29 cellular contexts compared by ENCODE assay signal in genomic region chr11:100887659-100888058, GRCh38.
"Had no signal": no experiment of that assay in that cellular context is flagged by ENCODE, and none has a peak within 500 bp of the region (broad histone marks: within the 10 kb centered on the region; RNA-seq: fewer than 3 reads in every experiment).

No MANE protein-coding gene starts in this region.

- FAIRE-seq: colon, endothelial cell of umbilical vein, small intestine had no signal

- ATAC-seq: foreskin keratinocyte; gastroesophageal sphincter; heart right ventricle; left ventricle myocardium superior; lower lobe of right lung; natural killer cell; right lobe of liver; stimulated activated naive B cell treated with anti-CD40 and anti-IgM and Interleukin-4, amounts not matched to agents 10 μg/mL and 1 μg/mL and 100 μg/mL, for 72 hours; upper lobe of right lung had no signal

- H3K9me3 Mint-ChIP-seq: dendritic cell treated with granulocyte-macrophage colony-stimulating factor and Interleukin-4, amounts not matched to agents 40 ng/mL and 50 ng/mL, for 4 days; stimulated activated naive B cell treated with anti-CD40 and anti-IgM and Interleukin-4, amounts not matched to agents 10 μg/mL and 1 μg/mL and 100 μg/mL, for 72 hours; stimulated activated naive CD8-positive, alpha-beta T cell treated with anti-CD3 and anti-CD28 coated beads, Interleukin-15, Interleukin-2, amounts not matched to agents 100 ng/mL and 50 ng/mL, for 24 hours had no signal

- H3K4me1 ChIP-seq: esophagus muscularis mucosa, foreskin keratinocyte, gastroesophageal sphincter, lower lobe of right lung, right lobe of liver, vagina had no signal

- H3K27me3 ChIP-seq: esophagus muscularis mucosa, foreskin keratinocyte, gastroesophageal sphincter, heart right ventricle, ovary, right lobe of liver, tibial nerve, upper lobe of right lung, vagina had no signal

- H3K27ac Mint-ChIP-seq: dendritic cell treated with granulocyte-macrophage colony-stimulating factor and Interleukin-4, amounts not matched to agents 40 ng/mL and 50 ng/mL, for 4 days; immature natural killer cell; natural killer cell; stimulated activated naive B cell treated with anti-CD40 and anti-IgM and Interleukin-4, amounts not matched to agents 10 μg/mL and 1 μg/mL and 100 μg/mL, for 72 hours; stimulated activated naive CD8-positive, alpha-beta T cell treated with anti-CD3 and anti-CD28 coated beads, Interleukin-15, Interleukin-2, amounts not matched to agents 100 ng/mL and 50 ng/mL, for 24 hours had no signal

- H3K4me1 Mint-ChIP-seq: immature natural killer cell; natural killer cell; stimulated activated naive B cell treated with anti-CD40 and anti-IgM and Interleukin-4, amounts not matched to agents 10 μg/mL and 1 μg/mL and 100 μg/mL, for 72 hours had no signal

- H3K4me3 Mint-ChIP-seq: dendritic cell treated with granulocyte-macrophage colony-stimulating factor and Interleukin-4, amounts not matched to agents 40 ng/mL and 50 ng/mL, for 4 days; immature natural killer cell; natural killer cell; stimulated activated naive B cell treated with anti-CD40 and anti-IgM and Interleukin-4, amounts not matched to agents 10 μg/mL and 1 μg/mL and 100 μg/mL, for 72 hours; stimulated activated naive CD8-positive, alpha-beta T cell treated with anti-CD3 and anti-CD28 coated beads, Interleukin-15, Interleukin-2, amounts not matched to agents 100 ng/mL and 50 ng/mL, for 24 hours had no signal

- H3K27me3 Mint-ChIP-seq: dendritic cell treated with granulocyte-macrophage colony-stimulating factor and Interleukin-4, amounts not matched to agents 40 ng/mL and 50 ng/mL, for 4 days; stimulated activated naive B cell treated with anti-CD40 and anti-IgM and Interleukin-4, amounts not matched to agents 10 μg/mL and 1 μg/mL and 100 μg/mL, for 72 hours; stimulated activated naive CD8-positive, alpha-beta T cell treated with anti-CD3 and anti-CD28 coated beads, Interleukin-15, Interleukin-2, amounts not matched to agents 100 ng/mL and 50 ng/mL, for 24 hours had no signal

- H3K36me3 Mint-ChIP-seq: natural killer cell; stimulated activated naive B cell treated with anti-CD40 and anti-IgM and Interleukin-4, amounts not matched to agents 10 μg/mL and 1 μg/mL and 100 μg/mL, for 72 hours had no signal

- H3K9me3 ChIP-seq: esophagus muscularis mucosa, gastroesophageal sphincter, heart right ventricle, lower lobe of right lung, ovary, right lobe of liver, thoracic aorta, tibial nerve, upper lobe of right lung, vagina had no signal

- DNase-seq: central memory CD4-positive, alpha-beta T cell; effector CD8-positive, alpha-beta T cell; foreskin keratinocyte; heart right ventricle; hippocampal formation; immature natural killer cell; islet precursor cell; kidney glomerular epithelial cell; left ventricle myocardium superior; lower lobe of right lung; midbrain; natural killer cell; nucleus accumbens; ovary; right lobe of liver; small intestine; stimulated activated CD4-positive, alpha-beta T cell treated with anti-CD3 and anti-CD28 coated beads, Interleukin-15, amount 100 ng/mL, for 24 hours; stimulated activated CD4-positive, alpha-beta T cell treated with anti-CD3 and anti-CD28 coated beads, Interleukin-2, amount 100 ng/mL, for 48 hours; stimulated activated naive B cell treated with anti-CD40 and anti-IgM and Interleukin-4, amounts not matched to agents 10 μg/mL and 1 μg/mL and 100 μg/mL, for 72 hours; upper lobe of right lung had no signal

- H3K27ac ChIP-seq: esophagus muscularis mucosa, foreskin keratinocyte, gastroesophageal sphincter, heart right ventricle, lower lobe of right lung, ovary, right lobe of liver, thoracic aorta, tibial nerve, upper lobe of right lung, vagina had no signal

- H3K36me3 ChIP-seq: esophagus muscularis mucosa, gastroesophageal sphincter, heart right ventricle, lower lobe of right lung, ovary, right lobe of liver, thoracic aorta, tibial nerve, upper lobe of right lung, vagina had no signal

- H3K4me3 ChIP-seq: esophagus muscularis mucosa, gastroesophageal sphincter, heart right ventricle, lower lobe of right lung, ovary, right lobe of liver, thoracic aorta, tibial nerve, upper lobe of right lung, vagina had no signal
